22 cellular contexts compared by ENCODE assay signal in the genomic region with DNA sequence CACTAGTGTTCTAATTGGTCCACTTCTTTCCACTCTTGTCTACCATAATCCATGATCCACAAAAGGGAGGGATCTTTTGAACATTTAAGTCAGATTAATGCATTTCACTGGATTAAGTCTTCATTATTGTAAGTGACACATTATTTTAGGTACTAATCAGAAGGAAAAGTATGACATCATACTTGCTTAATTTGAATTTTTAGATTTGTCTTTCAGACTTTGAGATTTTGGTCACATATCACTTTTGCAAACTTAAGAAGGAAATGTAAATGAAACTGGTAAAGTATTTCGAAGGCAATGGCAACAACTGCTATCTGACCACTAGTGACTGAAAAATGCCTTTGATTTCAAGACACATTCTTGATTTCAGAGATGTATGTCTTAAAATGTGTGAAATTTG. TPM values are rescaled to one million over a fixed set of nuclear protein-coding genes. Genes with fewer than 3 reads are reported as not detected.
"Had no signal": no experiment of that assay in that cellular context is flagged by ENCODE, and none has a peak within 500 bp of the region (broad histone marks: within the 10 kb centered on the region; RNA-seq: fewer than 3 reads in every experiment).

No MANE protein-coding gene starts in this region.

- H3K27me3 Mint-ChIP-seq: stimulated activated naive CD8-positive, alpha-beta T cell treated with anti-CD3 and anti-CD28 coated beads, Interleukin-15, amount 100 ng/mL, for 72 hours had no signal

- H3K36me3 Mint-ChIP-seq: naive thymus-derived CD8-positive, alpha-beta T cell had no signal

- H3K27ac Mint-ChIP-seq: naive thymus-derived CD8-positive, alpha-beta T cell; nephron progenitor cell; stimulated activated naive CD8-positive, alpha-beta T cell treated with anti-CD3 and anti-CD28 coated beads, Interleukin-15, amount 100 ng/mL, for 72 hours had no signal

- H3K4me1 ChIP-seq: esophagus squamous epithelium, lower lobe of right lung, prostate gland, suprapubic skin had no signal

- H3K9me3 Mint-ChIP-seq: naive thymus-derived CD8-positive, alpha-beta T cell; nephron progenitor cell; stimulated activated naive CD8-positive, alpha-beta T cell treated with anti-CD3 and anti-CD28 coated beads, Interleukin-15, amount 100 ng/mL, for 72 hours had no signal

- DNase-seq: effector memory CD4-positive, alpha-beta T cell; esophagus squamous epithelium; foreskin melanocyte; glutamatergic neuron; heart right ventricle; hippocampal formation; islet precursor cell; left ventricle myocardium superior; lower lobe of right lung; naive thymus-derived CD8-positive, alpha-beta T cell; nephron progenitor cell; nucleus accumbens; right cardiac atrium; small intestine; stimulated activated CD4-positive, alpha-beta T cell treated with anti-CD3 and anti-CD28 coated beads, Interleukin-15, amount 100 ng/mL, for 24 hours; stimulated activated CD4-positive, alpha-beta T cell treated with anti-CD3 and anti-CD28 coated beads, Interleukin-2, amount 100 ng/mL, for 48 hours; stimulated activated naive CD4-positive, alpha-beta T cell; stimulated activated naive CD8-positive, alpha-beta T cell treated with anti-CD3 and anti-CD28 coated beads, Interleukin-15, amount 100 ng/mL, for 72 hours; trophoblast cell had no signal

- H3K9me3 ChIP-seq: esophagus squamous epithelium, heart right ventricle, lower lobe of right lung, prostate gland, suprapubic skin had no signal

- H3K4me3 ChIP-seq: coronary artery, heart right ventricle, lower lobe of right lung, prostate gland, suprapubic skin had no signal

- H3K36me3 ChIP-seq: esophagus squamous epithelium, heart right ventricle, lower lobe of right lung, prostate gland, suprapubic skin had no signal

- H3K4me3 Mint-ChIP-seq: naive thymus-derived CD8-positive, alpha-beta T cell; nephron progenitor cell; stimulated activated naive CD8-positive, alpha-beta T cell treated with anti-CD3 and anti-CD28 coated beads, Interleukin-15, amount 100 ng/mL, for 72 hours had no signal

- ATAC-seq: heart right ventricle; left ventricle myocardium superior; lower lobe of right lung; naive thymus-derived CD8-positive, alpha-beta T cell; stimulated activated naive CD8-positive, alpha-beta T cell treated with anti-CD3 and anti-CD28 coated beads, Interleukin-15, amount 100 ng/mL, for 72 hours had no signal

- H3K27me3 ChIP-seq: suprapubic skin had no signal

- H3K27ac ChIP-seq: coronary artery, esophagus squamous epithelium, heart right ventricle, lower lobe of right lung, prostate gland, suprapubic skin had no signal

RNA-seq across cellular contexts. Expression of gene MMRN1, which starts 5.2 kb away (rescaled TPM):
- polyA plus RNA-seq: naive thymus-derived CD8-positive, alpha-beta T cell had no signal
